In genomic region chr14:90604356-90604755, GRCh38 we compare ENCODE assay signal across 27 cellular contexts.
DNase-seq lines count a peak whose midpoint lies in the region; ATAC-seq and TF ChIP-seq lines count a peak whose summit lies in the region.
"Had no signal": no experiment of that assay in that cellular context is flagged by ENCODE, and none has a peak within 500 bp of the region (broad histone marks: within the 10 kb centered on the region; RNA-seq: fewer than 3 reads in every experiment).

No MANE protein-coding gene starts in this region.

- H3K27ac ChIP-seq in parathyroid adenoma = peak overlapping the region; percentile 40
- H3K27ac ChIP-seq: brain microvascular endothelial cell, epithelial cell of prostate, heart left ventricle, HL-60, pancreas, right atrium auricular region, RWPE1, VCaP had no signal

- ATAC-seq in GM18517 (IDR thresholded peaks at IDR 0.05; ENCODE audit: unreplicated experiment) = no peak
- ATAC-seq: heart left ventricle, HepG2, T-helper 17 cell had no signal

- peak overlapping the region; percentile 3 for H2AFZ ChIP-seq in parathyroid adenoma

- DNase-seq in HAP-1 (ENCODE audit: low spot score in 2 of 2) = peak; percentile 64 to 91
- peak; percentile 49 for DNase-seq in NCI-H345 (lab: John Stamatoyannopoulos, UW)
- DNase-seq in astrocyte of the cerebellum (ENCODE audit: low read depth) = peak; percentile 11
- DNase-seq in GF-D8 (lab: John Stamatoyannopoulos, UW) = no peak
- no peak for DNase-seq in putamen (ENCODE audit: low spot score)
- DNase-seq: activated CD4-positive, alpha-beta T cell treated with anti-CD3 and anti-CD28 coated beads for 48 hours; activated CD8-positive, alpha-beta memory T cell treated with anti-CD3 and anti-CD28 coated beads for 24 hours; activated effector memory CD4-positive, alpha-beta T cell treated with Interleukin-2 at 50 U/mL for 16 hours; brain microvascular endothelial cell; Caco-2; heart left ventricle; HFFc6; NCI-H1694 treated with DMSO at 0.1 percent for 48 hours; NCI-H226; NCI-H748 treated with DMSO at 0.1 percent for 48 hours; pancreas; stimulated activated CD4-positive, alpha-beta T cell treated with anti-CD3 and anti-CD28 coated beads, Interleukin-2, amount 100 ng/mL, for 24 hours; T-helper 17 cell had no signal

- in situ Hi-C loops in HAP-1 (cut with MboI; ENCODE audit: low sequenced_read_pairs) = no loop called here
- in situ Hi-C loops in astrocyte of the cerebellum (cut with HindIII; ENCODE audit: low sequenced_read_pairs) = no loop called here

- no peaks in the 10 kb centered on the region for H3K27me3 ChIP-seq in HAP-1 (ENCODE audit: low read depth)
- no peaks in the 10 kb centered on the region for H3K27me3 ChIP-seq in parathyroid adenoma (ENCODE audit: control insufficient read depth, insufficient read depth, low read length)
- H3K27me3 ChIP-seq: brain microvascular endothelial cell, heart left ventricle, pancreas, right atrium auricular region had no signal

- TF ChIP-seq CTCF in astrocyte of the cerebellum (IDR thresholded peaks at IDR 0.05; ENCODE audit: low read depth, low read length, missing control alignments) (no peak), parathyroid adenoma (IDR thresholded peaks at IDR 0.05) (no peak)

- H3K9ac ChIP-seq in parathyroid adenoma = no peak overlapping the region

- H3K9me3 ChIP-seq in HAP-1 (no peaks in the 10 kb centered on the region), parathyroid adenoma (ENCODE audit: control insufficient read depth, low read length) (no peaks in the 10 kb centered on the region)
- H3K9me3 ChIP-seq: Caco-2, heart left ventricle, pancreas, right atrium auricular region had no signal

- H3K4me1 ChIP-seq in HAP-1 (peaks cover 12% of the 10 kb centered on the region), parathyroid adenoma (peaks cover 22% of the 10 kb centered on the region)
- H3K4me1 ChIP-seq: Caco-2, pancreas had no signal

- H3K4me2 ChIP-seq in parathyroid adenoma (ENCODE audit: low read length) = no peak overlapping the region

- no peaks in the 10 kb centered on the region for H3K36me3 ChIP-seq in HAP-1 (replicated peaks)
- H3K36me3 ChIP-seq in parathyroid adenoma (ENCODE audit: control insufficient read depth, insufficient read depth, low read length) = no peaks in the 10 kb centered on the region
- H3K36me3 ChIP-seq: brain microvascular endothelial cell, heart left ventricle, pancreas, right atrium auricular region had no signal

- H3K4me3 ChIP-seq in HAP-1 (no peak overlapping the region), astrocyte of the cerebellum (ENCODE audit: low read depth, low read length) (no peak overlapping the region), parathyroid adenoma (ENCODE audit: low read depth, low read length) (no peak overlapping the region)
- H3K4me3 ChIP-seq: heart left ventricle, lung, pancreas, right atrium auricular region had no signal

- no peaks in the 10 kb centered on the region for H3K79me2 ChIP-seq in parathyroid adenoma

Comparison
In these comparisons a context has a peak if more than half of its experiments do, and no peak if none do; other contexts are left out.
1. DNase-seq: peak in HAP-1 (2 of 2), NCI-H345 (single experiment) and astrocyte of the cerebellum (single experiment); none in GF-D8 (single experiment) and putamen (single experiment).